ENCODE assay signal across 20 cellular contexts in the genomic region with DNA sequence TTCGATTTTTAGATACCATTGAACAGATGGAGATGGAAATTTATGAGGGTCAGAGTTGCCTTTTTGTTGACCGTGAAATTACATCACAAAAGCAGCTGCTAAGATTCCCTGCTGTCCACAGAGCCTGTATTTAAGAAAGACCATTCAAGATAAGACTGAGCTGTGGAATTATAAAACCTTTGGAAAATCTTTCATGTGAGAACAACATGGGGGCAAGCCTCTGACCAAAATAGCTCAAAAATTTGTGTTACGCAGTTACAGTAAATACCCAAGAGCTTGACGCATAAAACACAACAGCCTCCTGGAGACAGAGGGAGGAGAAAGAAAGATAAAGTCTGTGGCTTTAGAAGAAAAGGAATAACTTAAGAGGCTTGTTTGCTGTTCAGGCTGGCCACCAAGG.
DNase-seq lines count a peak whose midpoint lies in the region; ATAC-seq, FAIRE-seq and TF ChIP-seq lines count a peak whose summit lies in the region.
"Had no signal": no experiment of that assay in that cellular context is flagged by ENCODE, and none has a peak within 500 bp of the region (broad histone marks: within the 10 kb centered on the region; RNA-seq: fewer than 3 reads in every experiment).

No MANE protein-coding gene starts in this region.

- no peak for TF ChIP-seq CTCF in WTC11 (IDR thresholded peaks at IDR 0.05)
- no peak for TF ChIP-seq CTCF in nephron (IDR thresholded peaks at IDR 0.05; ENCODE audit: unreplicated experiment in 3 of 3)

- H3K4me1 Mint-ChIP-seq in WTC11: peaks cover 22% of the 10 kb centered on the region
- H3K4me1 Mint-ChIP-seq in nephron: peaks cover 30% of the 10 kb centered on the region
- H3K4me1 Mint-ChIP-seq: activated CD4-positive, alpha-beta T cell treated with anti-CD3 and anti-CD28 coated beads, Interleukin-2, amount 10 ng/mL, durations not matched to agents 24 days and 14 days; CD4-positive, CD25-positive, alpha-beta regulatory T cell had no signal

- H3K27me3 Mint-ChIP-seq in WTC11 (ENCODE audit: low read depth) (no peaks in the 10 kb centered on the region), nephron (ENCODE audit: low read depth) (peaks cover 4% of the 10 kb centered on the region)
- H3K27me3 Mint-ChIP-seq: activated CD4-positive, alpha-beta T cell treated with anti-CD3 and anti-CD28 coated beads, Interleukin-2, amount 10 ng/mL, durations not matched to agents 24 days and 14 days; CD4-positive, CD25-positive, alpha-beta regulatory T cell had no signal

- POLR2A ChIA-PET in WTC11 (lab: Charles Lee) (no interaction called here), HEK293T (lab: Yijun Ruan, JAX) (no interaction called here)

- peak; percentile 58 for FAIRE-seq in endometrium (lab: Jason Lieb, UNC)
- FAIRE-seq: GM12878, TTC549 had no signal

- ATAC-seq in WTC11: peak; percentile 65
- no peak for ATAC-seq in HG02981 (IDR thresholded peaks at IDR 0.05; ENCODE audit: unreplicated experiment)
- ATAC-seq: GM12878 had no signal

- peak; percentile 24 for DNase-seq in DMS 273 treated with DMSO at 0.1 percent for 48 hours (lab: John Stamatoyannopoulos, UW)
- no peak for DNase-seq in WTC11 (ENCODE audit: low spot score)
- DNase-seq in HEK293T (ENCODE audit: extremely low spot score): no peak
- no peak for DNase-seq in NCI-H1048 (lab: John Stamatoyannopoulos, UW)
- DNase-seq in activated naive CD4-positive, alpha-beta T cell treated with Interleukin-2 at 50 U/mL for 16 hours: no peak
- DNase-seq: ACHN; activated CD4-positive, alpha-beta T cell treated with anti-CD3 and anti-CD28 coated beads, Interleukin-2, amount 10 ng/mL, durations not matched to agents 24 days and 14 days; activated effector memory CD4-positive, alpha-beta T cell treated with Interleukin-2 at 50 U/mL for 16 hours; CD4-positive, CD25-positive, alpha-beta regulatory T cell; DMS153; GF-D8; mesendoderm; NCI-H1694; NCI-H345; NK-92 treated with Interleukin-12 subunit alpha and Interleukin-12 subunit beta, amount 100 ng/mL, for 24 hours had no signal

- H3K9me3 Mint-ChIP-seq in WTC11 (peaks cover 42% of the 10 kb centered on the region), nephron (peaks cover 20% of the 10 kb centered on the region)

- CTCF ChIA-PET in WTC11 (lab: Charles Lee) (interaction anchor here (1.3 kb wide), 1 partner anchor 93 kb away, joined by 3 read pairs; no protein-coding TSS in a partner anchor), HEK293T (lab: Yijun Ruan, JAX) (no interaction called here)

- H3K4me3 Mint-ChIP-seq in WTC11 (no peak overlapping the region), nephron (peak overlapping the region in 2 of 3 experiments; percentile 17 to 62)
- H3K4me3 Mint-ChIP-seq: activated CD4-positive, alpha-beta T cell treated with anti-CD3 and anti-CD28 coated beads, Interleukin-2, amount 10 ng/mL, durations not matched to agents 24 days and 14 days; CD4-positive, CD25-positive, alpha-beta regulatory T cell had no signal

- H3K27ac Mint-ChIP-seq in WTC11 (peak overlapping the region; percentile 85), nephron (peak overlapping the region; percentile 60 to 80 (median 76))
- H3K27ac Mint-ChIP-seq: activated CD4-positive, alpha-beta T cell treated with anti-CD3 and anti-CD28 coated beads, Interleukin-2, amount 10 ng/mL, durations not matched to agents 24 days and 14 days; CD4-positive, CD25-positive, alpha-beta regulatory T cell had no signal

- H3K36me3 Mint-ChIP-seq in WTC11: peaks cover 30% of the 10 kb centered on the region
- no peaks in the 10 kb centered on the region for H3K36me3 Mint-ChIP-seq in nephron (ENCODE audit: low read depth)
- H3K36me3 Mint-ChIP-seq: CD4-positive, CD25-positive, alpha-beta regulatory T cell had no signal

TF ChIP-seq in WTC11, 78 proteins besides CTCF, POLR2A, EP300 and RAD21:
- TF ChIP-seq, protein P1, sequence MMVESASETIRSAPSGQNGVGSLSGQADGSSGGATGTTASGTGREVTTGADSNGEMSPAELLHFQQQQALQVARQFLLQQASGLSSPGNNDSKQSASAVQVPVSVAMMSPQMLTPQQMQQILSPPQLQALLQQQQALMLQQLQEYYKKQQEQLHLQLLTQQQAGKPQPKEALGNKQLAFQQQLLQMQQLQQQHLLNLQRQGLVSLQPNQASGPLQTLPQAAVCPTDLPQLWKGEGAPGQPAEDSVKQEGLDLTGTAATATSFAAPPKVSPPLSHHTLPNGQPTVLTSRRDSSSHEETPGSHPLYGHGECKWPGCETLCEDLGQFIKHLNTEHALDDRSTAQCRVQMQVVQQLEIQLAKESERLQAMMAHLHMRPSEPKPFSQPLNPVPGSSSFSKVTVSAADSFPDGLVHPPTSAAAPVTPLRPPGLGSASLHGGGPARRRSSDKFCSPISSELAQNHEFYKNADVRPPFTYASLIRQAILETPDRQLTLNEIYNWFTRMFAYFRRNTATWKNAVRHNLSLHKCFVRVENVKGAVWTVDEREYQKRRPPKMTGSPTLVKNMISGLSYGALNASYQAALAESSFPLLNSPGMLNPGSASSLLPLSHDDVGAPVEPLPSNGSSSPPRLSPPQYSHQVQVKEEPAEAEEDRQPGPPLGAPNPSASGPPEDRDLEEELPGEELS (CRISPR knock-in tag; IDR thresholded peaks at IDR 0.05): no peak

TF ChIP-seq in HEK293T, 16 proteins besides CTCF, POLR2A, EP300 and RAD21:
- TF ChIP-seq ELF4 (IDR thresholded peaks at IDR 0.05) (no peak), SUZ12 (IDR thresholded peaks at IDR 0.05) (no peak), SP1 (IDR thresholded peaks at IDR 0.05) (no peak), ZNF384 (IDR thresholded peaks at IDR 0.05) (no peak)
- TF ChIP-seq, protein P2, sequence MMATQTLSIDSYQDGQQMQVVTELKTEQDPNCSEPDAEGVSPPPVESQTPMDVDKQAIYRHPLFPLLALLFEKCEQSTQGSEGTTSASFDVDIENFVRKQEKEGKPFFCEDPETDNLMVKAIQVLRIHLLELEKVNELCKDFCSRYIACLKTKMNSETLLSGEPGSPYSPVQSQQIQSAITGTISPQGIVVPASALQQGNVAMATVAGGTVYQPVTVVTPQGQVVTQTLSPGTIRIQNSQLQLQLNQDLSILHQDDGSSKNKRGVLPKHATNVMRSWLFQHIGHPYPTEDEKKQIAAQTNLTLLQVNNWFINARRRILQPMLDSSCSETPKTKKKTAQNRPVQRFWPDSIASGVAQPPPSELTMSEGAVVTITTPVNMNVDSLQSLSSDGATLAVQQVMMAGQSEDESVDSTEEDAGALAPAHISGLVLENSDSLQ (IDR thresholded peaks at IDR 0.05): no peak
